ENCODE assay signal across 32 cellular contexts in the genomic region with DNA sequence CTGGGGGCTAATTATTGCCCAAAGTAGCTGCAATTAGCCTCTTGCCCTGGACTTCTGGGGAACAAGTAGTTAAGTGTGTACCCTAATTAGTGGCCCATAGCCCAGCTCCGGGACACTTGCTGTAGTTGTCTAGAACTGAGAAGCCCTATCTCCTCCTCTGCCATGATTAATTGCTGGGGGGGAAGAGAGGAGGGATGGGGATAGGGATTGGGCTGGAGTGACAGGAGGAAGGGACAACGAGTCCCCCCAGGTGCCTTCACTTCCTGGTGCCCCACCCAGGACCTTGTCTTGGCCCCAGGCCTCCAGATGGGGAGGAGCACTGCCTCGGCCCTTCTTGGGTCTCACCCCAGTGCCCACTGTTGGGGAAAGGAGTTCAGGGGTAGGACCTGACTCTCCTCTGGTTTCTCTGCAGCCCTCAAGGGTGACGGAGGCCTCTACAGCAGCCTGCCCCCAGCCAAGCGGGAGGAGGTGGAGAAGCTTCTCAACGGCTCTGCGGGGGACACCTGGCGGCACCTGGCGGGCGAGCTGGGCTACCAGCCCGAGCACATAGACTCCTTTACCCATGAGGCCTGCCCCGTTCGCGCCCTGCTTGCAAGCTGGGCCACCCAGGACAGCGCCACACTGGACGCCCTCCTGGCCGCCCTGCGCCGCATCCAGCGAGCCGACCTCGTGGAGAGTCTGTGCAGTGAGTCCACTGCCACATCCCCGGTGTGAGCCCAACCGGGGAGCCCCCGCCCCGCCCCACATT. TPM values are rescaled to one million over a fixed set of nuclear protein-coding genes. Genes with fewer than 3 reads are reported as not detected.
DNase-seq lines count a peak whose midpoint lies in the region; ATAC-seq, FAIRE-seq and TF ChIP-seq lines count a peak whose summit lies in the region.
"Had no signal": no experiment of that assay in that cellular context is flagged by ENCODE, and none has a peak within 500 bp of the region (broad histone marks: within the 10 kb centered on the region; RNA-seq: fewer than 3 reads in every experiment).

No MANE protein-coding gene starts in this region.

- H3K27ac ChIP-seq in adrenal gland = peak overlapping the region in 1 of 5 donors; percentile 83
- H3K27ac ChIP-seq: 22Rv1, dorsolateral prefrontal cortex, gastroesophageal sphincter, parathyroid adenoma, VCaP had no signal

- peak; percentile 33 for DNase-seq in NCI-H146 (lab: John Stamatoyannopoulos, UW)
- DNase-seq in NCI-H146 treated with DMSO at 0.1 percent for 48 hours (lab: John Stamatoyannopoulos, UW; ENCODE audit: unreplicated experiment) = no peak
- DNase-seq in HTR-8/SVneo (ENCODE audit: insufficient read length, low spot score) = no peak
- peak; percentile 66 for DNase-seq in iPS-NIHi7 (ENCODE audit: extremely low spot score)
- DNase-seq in sciatic nerve (ENCODE audit: low spot score) = peak; percentile 67
- DNase-seq in iPS-NIHi11 (ENCODE audit: low spot score) = no peak
- no peak for DNase-seq in adrenal gland
- DNase-seq: activated CD4-positive, alpha-beta T cell treated with anti-CD3 and anti-CD28 coated beads for 48 hours; activated CD8-positive, alpha-beta memory T cell treated with anti-CD3 and anti-CD28 coated beads for 24 hours; activated effector memory CD4-positive, alpha-beta T cell treated with anti-CD3 and anti-CD28 coated beads, Interleukin-2, amount 50 U/mL, for 16 hours; CD4-positive, CD25-positive, alpha-beta regulatory T cell; cerebellar nuclear complex; DMS 273 treated with DMSO at 0.1 percent for 48 hours; HFFc6; NCI-H1436 treated with DMSO at 0.1 percent for 48 hours; NCI-H2171; NCI-H524; SHP77 treated with DMSO at 0.1 percent for 48 hours; stimulated activated CD4-positive, alpha-beta T cell treated with anti-CD3 and anti-CD28 coated beads, Interleukin-12 subunit alpha, Interleukin-12 subunit beta, amount 100 ng/mL, for 4 hours; stimulated activated CD4-positive, alpha-beta T cell treated with anti-CD3 and anti-CD28 coated beads, Interleukin-4, amount 100 ng/mL, for 1 hour had no signal

- intact Hi-C loops in sciatic nerve (cut with DNase I) (no loop called here), adrenal gland (cut with DNase I) (no loop called here)

- no peak for ATAC-seq in sciatic nerve
- no peak for ATAC-seq in GM21528 (IDR thresholded peaks at IDR 0.05; ENCODE audit: low FRiP score, unreplicated experiment)
- ATAC-seq: gastroesophageal sphincter, mucosa of descending colon, Panc1 had no signal

- no peaks in the 10 kb centered on the region for H3K9me3 ChIP-seq in adrenal gland (replicated peaks in 1 of 3)
- H3K9me3 ChIP-seq: gastroesophageal sphincter, mucosa of descending colon, right atrium auricular region had no signal

- peak; percentile 4 for FAIRE-seq in HTR-8/SVneo (lab: Jason Lieb, UNC)
- FAIRE-seq: endothelial cell of umbilical vein, keratinocyte had no signal

- WGBS in adrenal gland, 4 donors = 65 to 87% (median 84%) methylated on average over 5 to 26 of the region's 26 CpGs

- TF ChIP-seq POLR2A in adrenal gland (IDR thresholded peaks at IDR 0.05) = no peak

- H3K4me1 ChIP-seq in adrenal gland (replicated peaks in 1 of 2) = peaks cover 17 to 21% of the 10 kb centered on the region in 2 donors
- H3K4me1 ChIP-seq: parathyroid adenoma had no signal

- H3K27me3 ChIP-seq in adrenal gland = no peaks in the 10 kb centered on the region
- H3K27me3 ChIP-seq: right atrium auricular region had no signal

- no peak for TF ChIP-seq CTCF in adrenal gland (IDR thresholded peaks at IDR 0.05)

- H3K36me3 ChIP-seq in adrenal gland (replicated peaks in 1 of 2) = no peaks in the 10 kb centered on the region
- H3K36me3 ChIP-seq: gastroesophageal sphincter, right atrium auricular region had no signal

- H3K4me3 ChIP-seq in adrenal gland = no peak overlapping the region
- H3K4me3 ChIP-seq: dorsolateral prefrontal cortex, gastroesophageal sphincter, lung, mucosa of descending colon, right atrium auricular region had no signal

RNA-seq across cellular contexts. Expression of a gene that starts 17.4 kb away (rescaled TPM):
- 291 TPM for total RNA-seq in sciatic nerve
- 10 to 100 TPM; 15.8 to 77.8 (median 29.5) TPM for total RNA-seq in adrenal gland
- polyA plus RNA-seq in adrenal gland = 10 to 100 TPM; 14.0 to 25.5 (median 21.8) TPM
- total RNA-seq: endothelial cell of umbilical vein had no signal
- polyA plus RNA-seq: CD4-positive, CD25-positive, alpha-beta regulatory T cell; endothelial cell of umbilical vein had no signal

Comparison
In these comparisons a context has a peak if more than half of its experiments do, and no peak if none do; other contexts are left out.
1. DNase-seq: peak in NCI-H146 (single experiment), iPS-NIHi7 (single experiment) and sciatic nerve (single experiment); none in NCI-H146 treated with DMSO at 0.1 percent for 48 hours (single experiment), HTR-8/SVneo (single experiment), iPS-NIHi11 (single experiment) and adrenal gland (0 of 7).